Comparison of ENCODE assay signal across 9 cellular contexts in genomic region chr14:91367173-91368171, GRCh38. TPM values are rescaled to one million over a fixed set of nuclear protein-coding genes. Genes with fewer than 3 reads are reported as not detected.
DNase-seq lines count a peak whose midpoint lies in the region; ATAC-seq and TF ChIP-seq lines count a peak whose summit lies in the region.
"Had no signal": no experiment of that assay in that cellular context is flagged by ENCODE, and none has a peak within 500 bp of the region (broad histone marks: within the 10 kb centered on the region; RNA-seq: fewer than 3 reads in every experiment).

No MANE protein-coding gene starts in this region.

- peak overlapping the region; percentile 16 for H3K27ac ChIP-seq in muscle layer of duodenum (ENCODE audit: low read length)
- H3K27ac ChIP-seq in adrenal gland = peak overlapping the region in 1 of 5 donors; percentile 1
- H3K27ac ChIP-seq: thoracic aorta had no signal

- intact Hi-C loops in adrenal gland (cut with DNase I) = no loop called here

- H3K4me3 ChIP-seq in muscle layer of duodenum (ENCODE audit: low read depth in 1 of 2, low read length in 2 of 2) (no peak overlapping the region), adrenal gland (no peak overlapping the region)
- H3K4me3 ChIP-seq: thoracic aorta had no signal

- ATAC-seq in HG02763 (IDR thresholded peaks at IDR 0.05; ENCODE audit: unreplicated experiment) = peak; percentile 68

- no peaks in the 10 kb centered on the region for H3K36me3 ChIP-seq in muscle layer of duodenum (ENCODE audit: control insufficient read depth in 1 of 2, insufficient read depth in 2 of 2, low read length in 2 of 2)
- no peaks in the 10 kb centered on the region for H3K36me3 ChIP-seq in adrenal gland (replicated peaks in 1 of 2)
- H3K36me3 ChIP-seq: thoracic aorta had no signal

- DNase-seq in activated gamma-delta T cell treated with Interleukin-2 at 50 U/mL for 16 hours (peak; percentile 57), activated gamma-delta T cell (lab: John Stamatoyannopoulos, UW) (no peak), NCI-H226 (peak; percentile 98), adrenal gland (no peak), DMS 273 (lab: John Stamatoyannopoulos, UW; ENCODE audit: unreplicated experiment) (no peak)
- peak; percentile 42 for DNase-seq in activated gamma-delta T cell treated with anti-CD3 and anti-CD28 coated beads, Interleukin-2, amount 50 U/mL, for 16 hours (ENCODE audit: low read depth)

- H3K4me1 ChIP-seq in muscle layer of duodenum (ENCODE audit: control insufficient read depth in 1 of 2, insufficient read depth in 2 of 2, low read length in 2 of 2) (peaks cover 0 to 7% of the 10 kb centered on the region in 2 donors), adrenal gland (replicated peaks in 1 of 2) (no peaks in the 10 kb centered on the region)

- TF ChIP-seq CTCF in adrenal gland (IDR thresholded peaks at IDR 0.05) = no peak

- H3K27me3 ChIP-seq in muscle layer of duodenum (ENCODE audit: low read depth, low read length) (no peaks in the 10 kb centered on the region), adrenal gland (no peaks in the 10 kb centered on the region)

- WGBS in adrenal gland, 4 donors = 77 to 81% (median 79%) methylated on average over 20 to 22 of the region's 22 CpGs

- TF ChIP-seq POLR2A in adrenal gland (IDR thresholded peaks at IDR 0.05) = no peak

- no peaks in the 10 kb centered on the region for H3K9me3 ChIP-seq in muscle layer of duodenum (ENCODE audit: control insufficient read depth in 1 of 2, low read length in 2 of 2)
- no peaks in the 10 kb centered on the region for H3K9me3 ChIP-seq in adrenal gland (replicated peaks in 1 of 3)
- H3K9me3 ChIP-seq: thoracic aorta had no signal

RNA-seq across cellular contexts. Expression of gene CCDC88C, which starts 50.1 kb away (rescaled TPM):
- 1 to 10 TPM; 2.2 to 6.2 (median 3.9) TPM for total RNA-seq in adrenal gland
- polyA plus RNA-seq in adrenal gland = 1 to 10 TPM; 1.5 to 6.5 (median 2.7) TPM

Comparison
In these comparisons a context has a peak if more than half of its experiments do, and no peak if none do; other contexts are left out.
1. DNase-seq: peak in activated gamma-delta T cell treated with Interleukin-2 at 50 U/mL for 16 hours (single experiment), NCI-H226 (single experiment) and activated gamma-delta T cell treated with anti-CD3 and anti-CD28 coated beads, Interleukin-2, amount 50 U/mL, for 16 hours (single experiment); none in activated gamma-delta T cell (single experiment), adrenal gland (0 of 7) and DMS 273 (single experiment).